ENCODE assay signal across 9 cellular contexts in the genomic region with DNA sequence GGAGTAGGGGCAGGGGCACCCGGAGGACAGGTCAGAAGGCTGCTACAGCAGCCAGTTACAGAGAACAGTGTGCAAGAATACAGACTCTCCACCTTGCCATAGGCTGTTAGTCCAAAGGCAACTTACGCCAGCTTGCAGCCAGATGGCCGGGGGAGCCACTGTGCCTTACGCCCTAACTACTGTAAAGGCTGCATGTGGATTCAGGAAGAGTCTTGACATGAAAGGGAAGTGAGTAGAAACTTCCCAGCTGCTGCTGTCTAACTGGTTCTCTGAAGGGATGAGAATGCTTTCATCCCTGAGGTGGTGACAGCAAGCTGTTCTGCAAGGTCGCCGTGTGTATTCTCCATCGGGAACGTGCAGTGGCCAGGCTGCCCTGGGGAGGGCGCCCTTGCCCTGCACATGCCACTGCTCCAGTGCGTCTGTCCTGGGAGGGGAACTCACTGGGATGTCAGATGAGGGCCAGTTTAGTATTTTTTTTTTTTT. TPM values are rescaled to one million over a fixed set of nuclear protein-coding genes. Genes with fewer than 3 reads are reported as not detected.
DNase-seq lines count a peak whose midpoint lies in the region; ATAC-seq and TF ChIP-seq lines count a peak whose summit lies in the region.
"Had no signal": no experiment of that assay in that cellular context is flagged by ENCODE, and none has a peak within 500 bp of the region (broad histone marks: within the 10 kb centered on the region; RNA-seq: fewer than 3 reads in every experiment).

No MANE protein-coding gene starts in this region.

- H3K9me3 Mint-ChIP-seq in endothelial cell (ENCODE audit: unreplicated experiment) (no peaks in the 10 kb centered on the region), neural progenitor cell (no peaks in the 10 kb centered on the region)

- H3K4me2 ChIP-seq in neural progenitor cell, result no peak overlapping the region

- H3K9me3 ChIP-seq in neural progenitor cell (ENCODE audit: low read depth), result no peaks in the 10 kb centered on the region

- H3K9ac ChIP-seq in neural progenitor cell, result no peak overlapping the region

- POLR2A ChIA-PET in RWPE1 (lab: Yijun Ruan, JAX; ENCODE audit: low non-redundant PET), result no interaction called here

- H3K79me2 ChIP-seq in neural progenitor cell (ENCODE audit: low read depth), result no peaks in the 10 kb centered on the region

- peaks cover 2% of the 10 kb centered on the region for H3K4me1 Mint-ChIP-seq in endothelial cell (ENCODE audit: unreplicated experiment)
- peaks cover 23% of the 10 kb centered on the region for H3K4me1 Mint-ChIP-seq in neural progenitor cell

- no peak for ATAC-seq in HG02870 (IDR thresholded peaks at IDR 0.05; ENCODE audit: unreplicated experiment)
- ATAC-seq in HG03045 (IDR thresholded peaks at IDR 0.05; ENCODE audit: unreplicated experiment), result no peak

- CTCF ChIA-PET in RWPE1 (lab: Yijun Ruan, JAX), result no interaction called here

- H3K27me3 Mint-ChIP-seq in endothelial cell (ENCODE audit: unreplicated experiment) (no peaks in the 10 kb centered on the region), neural progenitor cell (ENCODE audit: insufficient read depth, low read depth) (no peaks in the 10 kb centered on the region)
- H3K27me3 Mint-ChIP-seq: activated naive CD8-positive, alpha-beta T cell had no signal

- H3K27me3 ChIP-seq in neural progenitor cell, result no peaks in the 10 kb centered on the region

- H3K4me3 ChIP-seq in neural progenitor cell, result no peak overlapping the region

- TF ChIP-seq CTCF in RWPE1 (conservative IDR thresholded peaks at IDR 0.05; ENCODE audit: low read depth) (peak; percentile 37), endothelial cell (IDR thresholded peaks at IDR 0.05; ENCODE audit: unreplicated experiment) (peak; percentile 80), neural progenitor cell (IDR thresholded peaks at IDR 0.05) (peak; percentile 92)

- H3K36me3 Mint-ChIP-seq in endothelial cell (ENCODE audit: low read depth, unreplicated experiment) (no peaks in the 10 kb centered on the region), neural progenitor cell (peaks cover 8% of the 10 kb centered on the region)

- H3K4me3 Mint-ChIP-seq in endothelial cell (ENCODE audit: unreplicated experiment) (no peak overlapping the region), neural progenitor cell (no peak overlapping the region)
- H3K4me3 Mint-ChIP-seq: activated naive CD8-positive, alpha-beta T cell had no signal

- peak; percentile 58 to 65 for DNase-seq in activated T-cell treated with anti-CD3 and anti-CD28 coated beads, Interleukin-2, amount 50 U/mL, for 48 hours
- DNase-seq in activated T-cell treated with anti-CD3 and anti-CD28 coated beads for 4 hours (no peak), RWPE1 (ENCODE audit: low spot score) (no peak), endothelial cell (ENCODE audit: low spot score) (peak; percentile 81), neural progenitor cell (ENCODE audit: low spot score) (peak; percentile 70), middle frontal gyrus (ENCODE audit: extremely low spot score, low spot score) (no peak)

- H3K27ac ChIP-seq in RWPE1 (no peak overlapping the region), neural progenitor cell (no peak overlapping the region)

- H2AFZ ChIP-seq in neural progenitor cell (replicated peaks), result no peak overlapping the region

- no peaks in the 10 kb centered on the region for H3K4me1 ChIP-seq in neural progenitor cell

- peaks cover 6% of the 10 kb centered on the region for H4K20me1 ChIP-seq in neural progenitor cell (ENCODE audit: low read depth)

- no peaks in the 10 kb centered on the region for H3K36me3 ChIP-seq in neural progenitor cell

- H3K27ac Mint-ChIP-seq in endothelial cell (ENCODE audit: unreplicated experiment) (no peak overlapping the region), neural progenitor cell (no peak overlapping the region)
- H3K27ac Mint-ChIP-seq: activated naive CD8-positive, alpha-beta T cell had no signal

- peaks cover 4% of the 10 kb centered on the region for H3F3A ChIP-seq in neural progenitor cell (ENCODE audit: low read depth)

RNA-seq across cellular contexts. Expression of a gene that starts 46.1 kb away (rescaled TPM):
- 39.0 TPM for total RNA-seq in endothelial cell (ENCODE audit: unreplicated experiment)
- 23.9 and 38.0 TPM in 2 replicates for total RNA-seq in neural progenitor cell (ENCODE audit: low replicate concordance)

RNA-seq across cellular contexts. Expression of a gene that starts 46.7 kb away (rescaled TPM):
- total RNA-seq in endothelial cell (ENCODE audit: unreplicated experiment) (17.8 TPM), neural progenitor cell (ENCODE audit: low replicate concordance) (9.9 and 10.8 TPM in 2 replicates)

Comparison
In these comparisons a context has a peak if more than half of its experiments do, and no peak if none do; other contexts are left out.
1. DNase-seq: peak in activated T-cell treated with anti-CD3 and anti-CD28 coated beads, Interleukin-2, amount 50 U/mL, for 48 hours (2 of 2), endothelial cell (single experiment) and neural progenitor cell (single experiment); none in activated T-cell treated with anti-CD3 and anti-CD28 coated beads for 4 hours (single experiment), RWPE1 (single experiment) and middle frontal gyrus (single experiment).
2. CTCF ChIP-seq: peak in every context shown above with its lines; median percentile 92 in neural progenitor cell; 80 in endothelial cell; 37 in RWPE1.